27 cellular contexts compared by ENCODE assay signal in the genomic region with DNA sequence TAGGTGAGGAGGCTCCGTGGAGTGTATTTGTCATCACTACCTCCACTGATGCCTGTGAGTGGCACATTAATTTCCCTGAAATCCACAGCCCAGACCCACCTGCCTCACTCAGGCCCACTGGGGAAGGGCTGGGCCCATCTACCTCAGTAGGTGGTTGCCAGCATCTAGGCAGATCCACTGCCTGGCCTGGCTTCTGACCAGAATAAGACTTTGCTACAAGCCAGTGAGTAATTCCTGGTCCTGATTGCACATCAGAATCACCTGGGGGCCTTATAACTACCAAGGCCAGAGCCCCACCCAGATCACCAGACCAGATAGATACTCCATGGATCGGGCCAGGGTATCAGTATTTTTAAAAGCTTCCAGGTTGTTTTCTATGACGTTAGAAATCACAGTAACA.
"Had no signal": no experiment of that assay in that cellular context is flagged by ENCODE, and none has a peak within 500 bp of the region (broad histone marks: within the 10 kb centered on the region; RNA-seq: fewer than 3 reads in every experiment).

No MANE protein-coding gene starts in this region.

- H3K27me3 ChIP-seq: Peyer's patch had no signal

- H3K4me3 ChIP-seq: Peyer's patch, SJCRH30 had no signal

- H3K36me3 ChIP-seq: Peyer's patch, SJCRH30 had no signal

- FAIRE-seq: astrocyte had no signal

- H3K9me3 ChIP-seq: Peyer's patch, SJCRH30, SK-N-SH had no signal

- H3K27ac ChIP-seq: Peyer's patch, RWPE1, SJCRH30, VCaP had no signal

- H3K4me1 ChIP-seq: SJCRH30 had no signal

- H3K9ac ChIP-seq: SK-N-SH had no signal

- DNase-seq: activated CD4-positive, alpha-beta memory T cell treated with anti-CD3 and anti-CD28 coated beads, Interleukin-2, amount 10 ng/mL, durations not matched to agents 7 days and 5 days; activated CD4-positive, alpha-beta T cell treated with anti-CD3 and anti-CD28 coated beads, Interleukin-2, amount 10 ng/mL, durations not matched to agents 7 days and 5 days; activated CD4-positive, CD25-positive, alpha-beta regulatory T cell; activated CD8-positive, alpha-beta memory T cell treated with anti-CD3 and anti-CD28 coated beads, Interleukin-2, amount 50 U/mL, for 48 hours; activated effector memory CD4-positive, alpha-beta T cell treated with Interleukin-2 at 50 U/mL for 16 hours; activated naive CD4-positive, alpha-beta T cell treated with Interleukin-2 at 50 U/mL for 16 hours; activated T-cell treated with anti-CD3 and anti-CD28 coated beads, Interleukin-2, amount 50 U/mL, for 1 hour; amygdala; IMR-90; Kasumi-1; KBM-7; NCI-H1092; NCI-H1417; NCI-H1930; NCI-H2171; NCI-H2227 treated with DMSO at 0.1 percent for 48 hours; NCI-H526; NCI-H82; OCI-M1; Peyer's patch; Right ventricle myocardium superior; SJCRH30; SK-N-SH; T-helper 1 cell had no signal

- H3K4me2 ChIP-seq: SK-N-SH had no signal
